Comparison of ENCODE assay signal across 8 cellular contexts in the genomic region with DNA sequence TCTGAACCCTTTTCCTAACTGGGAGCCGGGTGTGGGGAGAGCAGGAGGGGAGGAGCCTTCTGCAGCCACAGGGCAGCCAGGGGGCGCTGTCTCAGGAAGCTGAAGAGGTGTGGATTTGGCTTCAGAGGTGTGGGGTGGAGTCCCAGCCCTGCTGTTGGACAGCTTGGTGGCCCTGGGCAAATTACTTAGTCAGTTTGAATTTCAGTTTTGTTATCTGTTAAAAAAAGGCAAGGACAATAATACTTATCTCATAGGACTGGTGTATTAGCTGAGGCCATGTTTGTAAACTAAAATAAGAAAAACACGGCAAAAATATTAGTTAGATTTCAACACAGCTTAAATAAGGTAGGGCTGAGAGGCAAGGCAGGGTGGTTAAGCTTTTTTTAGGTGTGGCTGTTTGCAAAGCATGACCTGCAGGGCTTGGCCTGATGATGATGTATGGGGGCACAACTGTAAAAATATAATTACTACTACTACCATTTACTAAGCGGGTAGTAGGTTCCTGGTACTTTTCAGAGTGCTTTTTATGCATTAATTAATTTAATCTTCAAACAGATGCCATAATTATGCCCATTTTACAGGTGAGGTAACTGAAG.
DNase-seq lines count a peak whose midpoint lies in the region; ATAC-seq and TF ChIP-seq lines count a peak whose summit lies in the region.

No MANE protein-coding gene starts in this region.

- no peak overlapping the region for H3K4me3 ChIP-seq in fibroblast of mammary gland (ENCODE audit: control insufficient read depth, low read depth, low read length)
- no peak overlapping the region for H3K4me3 ChIP-seq in transverse colon

- peak; percentile 85 for TF ChIP-seq CTCF in fibroblast of mammary gland (conservative IDR thresholded peaks at IDR 0.05; ENCODE audit: control insufficient read depth, insufficient read depth, low read depth, low read length)
- peak; percentile 73 to 83 (median 76) for TF ChIP-seq CTCF in nephron (IDR thresholded peaks at IDR 0.05; ENCODE audit: unreplicated experiment in 3 of 3)
- peak; percentile 74 to 95 (median 84) for TF ChIP-seq CTCF in transverse colon (IDR thresholded peaks at IDR 0.05)

- no peaks in the 10 kb centered on the region for H3K9me3 ChIP-seq in transverse colon

- WGBS in transverse colon (ENCODE audit: low coverage in 1 of 2), 2 donors: 31 to 61% methylated on average over 2 to 4 of the region's 4 CpGs

- TF ChIP-seq EP300 in transverse colon (IDR thresholded peaks at IDR 0.05; ENCODE audit: low read depth): no peak

- intact Hi-C loops in transverse colon (cut with DNase I; ENCODE audit: low total_unique reads): loop anchor here (5.0 kb wide), 1 partner anchor 110 kb away; the partner anchor contains the start of gene PLXNA2

- no peak for TF ChIP-seq POLR2A in transverse colon (IDR thresholded peaks at IDR 0.05)

- no peaks in the 10 kb centered on the region for H3K36me3 Mint-ChIP-seq in activated T-cell treated with anti-CD3 and anti-CD28 coated beads, Interleukin-2, amount 50 U/mL, for 24 hours (ENCODE audit: low read depth)
- H3K36me3 Mint-ChIP-seq in nephron (ENCODE audit: low read depth): no peaks in the 10 kb centered on the region

- no peak overlapping the region for H3K27ac Mint-ChIP-seq in activated T-cell treated with anti-CD3 and anti-CD28 coated beads, Interleukin-2, amount 50 U/mL, for 24 hours
- peak overlapping the region in 2 of 3 experiments; percentile 62 to 65 for H3K27ac Mint-ChIP-seq in nephron

- peak overlapping the region; percentile 53 to 69 (median 62) for H3K27ac ChIP-seq in transverse colon

- in situ Hi-C loops in transverse colon (cut with MboI; ENCODE audit: low pct_ligation_motif_present in 1 of 4, low pct_unique_long_range_greater_than_20kb in 1 of 4, low sequenced_read_pairs in 3 of 4): loop anchor here in 3 of 4 donors (10.0 to 25.0 kb wide), 3 partner anchors 92 to 112 kb away; partner anchors contain the start of gene PLXNA2 (in 2 of the 3)

- H3K36me3 ChIP-seq in transverse colon: no peaks in the 10 kb centered on the region

- peaks cover 28% of the 10 kb centered on the region for H3K27me3 Mint-ChIP-seq in activated T-cell treated with anti-CD3 and anti-CD28 coated beads, Interleukin-2, amount 50 U/mL, for 24 hours
- H3K27me3 Mint-ChIP-seq in nephron (ENCODE audit: low read depth): peaks cover 29% of the 10 kb centered on the region

- peaks cover 5% of the 10 kb centered on the region for H3K4me1 Mint-ChIP-seq in activated T-cell treated with anti-CD3 and anti-CD28 coated beads, Interleukin-2, amount 50 U/mL, for 24 hours (ENCODE audit: low read depth)
- H3K4me1 Mint-ChIP-seq in nephron: peaks cover 95% of the 10 kb centered on the region

- peaks cover 4 to 30% (median 15%) of the 10 kb centered on the region in 4 donors for H3K4me1 ChIP-seq in transverse colon

- no peaks in the 10 kb centered on the region for H3K9me3 Mint-ChIP-seq in activated T-cell treated with anti-CD3 and anti-CD28 coated beads, Interleukin-2, amount 50 U/mL, for 24 hours
- no peaks in the 10 kb centered on the region for H3K9me3 Mint-ChIP-seq in nephron

- peak; percentile 82 for DNase-seq in COR-L47 (lab: John Stamatoyannopoulos, UW)
- peak; percentile 59 for DNase-seq in NOMO-1 treated with DMSO at 0.1 percent for 48 hours (lab: John Stamatoyannopoulos, UW; ENCODE audit: unreplicated experiment)
- peak; percentile 67 for DNase-seq in activated T-cell treated with anti-CD3 and anti-CD28 coated beads, Interleukin-2, amount 50 U/mL, for 24 hours
- DNase-seq in fibroblast of mammary gland (ENCODE audit: low read depth): peak; percentile 62
- DNase-seq in transverse colon: peak; percentile 94

- H3K27me3 ChIP-seq in transverse colon: no peaks in the 10 kb centered on the region

- H3K4me3 Mint-ChIP-seq in activated T-cell treated with anti-CD3 and anti-CD28 coated beads, Interleukin-2, amount 50 U/mL, for 24 hours: no peak overlapping the region
- H3K4me3 Mint-ChIP-seq in nephron: no peak overlapping the region

- peak; percentile 96 for ATAC-seq in GM19438 (IDR thresholded peaks at IDR 0.05; ENCODE audit: low read depth, unreplicated experiment)
- peak; percentile 87 for ATAC-seq in HG03521 (IDR thresholded peaks at IDR 0.05; ENCODE audit: unreplicated experiment)
